Comparison of ENCODE assay signal across 8 cellular contexts in the genomic region with DNA sequence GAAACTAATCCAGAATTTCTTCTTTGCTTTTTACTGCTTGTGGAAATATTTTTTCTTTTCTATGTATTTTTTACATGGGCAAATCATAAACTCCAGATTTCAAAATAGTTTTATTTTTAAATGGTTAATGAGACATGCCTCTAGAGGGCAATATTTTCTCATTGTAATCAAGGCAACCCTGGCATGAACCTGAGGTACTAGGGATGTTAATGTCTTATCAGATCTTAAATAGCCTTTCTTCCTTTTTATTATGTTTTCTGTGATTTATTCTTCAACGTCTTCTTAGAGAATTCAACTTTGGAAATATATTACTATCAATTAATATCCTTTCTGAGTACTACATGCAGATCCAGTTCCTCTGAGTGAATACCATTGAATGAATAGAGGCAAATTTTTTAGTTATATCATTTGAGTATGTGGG.
A peak's percentile ranks its signal among the peaks of the same experiment; 100 is the strongest.
DNase-seq lines count a peak whose midpoint lies in the region; ATAC-seq, FAIRE-seq and TF ChIP-seq lines count a peak whose summit lies in the region.

No MANE protein-coding gene starts in this region.

- no peak overlapping the region for H4K8ac ChIP-seq in mesenchymal stem cell (ENCODE audit: low read length)

- H3K14ac ChIP-seq in mesenchymal stem cell (ENCODE audit: low read length in 2 of 2) = no peak overlapping the region

- H3K9me3 Mint-ChIP-seq in activated T-helper 17 cell treated with anti-CD3 and anti-CD28 coated beads, Interleukin-2, amount 50 U/mL, for 72 hours = no peaks in the 10 kb centered on the region

- peak overlapping the region; percentile 69 for H3K9ac ChIP-seq in mesenchymal stem cell (ENCODE audit: low read length)

- H2AFZ ChIP-seq in mesenchymal stem cell (ENCODE audit: low read depth, low read length) = no peak overlapping the region

- intact Hi-C loops in breast epithelium (cut with DNase I; ENCODE audit: low total_unique reads) (loop anchor here (10.0 kb wide), 1 partner anchor 252 kb away; no protein-coding TSS in a partner anchor), aorta (cut with DNase I) (loop anchor here (5.0 to 10.0 kb wide), 6 partner anchors 192 to 395 kb away; partner anchors contain the start of gene TBX2 (in 1 of the 2))

- peak; percentile 33 for TF ChIP-seq CTCF in GM06990 (IDR thresholded peaks at IDR 0.05; ENCODE audit: insufficient read depth, low read length, poor library complexity, severe bottlenecking)
- TF ChIP-seq CTCF in breast epithelium (IDR thresholded peaks at IDR 0.05) = peak in 2 of 3 donors; percentile 8 to 33

- no peak overlapping the region for H2BK120ac ChIP-seq in mesenchymal stem cell (ENCODE audit: low read depth, low read length)

- H2BK5ac ChIP-seq in mesenchymal stem cell (ENCODE audit: low read depth, low read length, poor library complexity, severe bottlenecking) = no peak overlapping the region

- H3K27me3 ChIP-seq in GM06990 (replicated peaks; ENCODE audit: control insufficient read depth, insufficient read depth, low read length) (no peaks in the 10 kb centered on the region), breast epithelium (no peaks in the 10 kb centered on the region), mesenchymal stem cell (ENCODE audit: control insufficient read depth in 1 of 2, insufficient read depth in 1 of 2, low read length in 2 of 2) (no peaks in the 10 kb centered on the region), aorta (ENCODE audit: control insufficient read depth in 1 of 2, insufficient read depth in 2 of 2, low read length in 1 of 2) (no peaks in the 10 kb centered on the region)

- H3K4me3 Mint-ChIP-seq in activated T-helper 17 cell treated with anti-CD3 and anti-CD28 coated beads, Interleukin-2, amount 50 U/mL, for 72 hours = no peak overlapping the region

- H3K79me1 ChIP-seq in mesenchymal stem cell (replicated peaks; ENCODE audit: low read length, poor library complexity, severe bottlenecking) = no peaks in the 10 kb centered on the region

- no peaks in the 10 kb centered on the region for H3K4me1 Mint-ChIP-seq in activated T-helper 17 cell treated with anti-CD3 and anti-CD28 coated beads, Interleukin-2, amount 50 U/mL, for 72 hours

- H3K27ac ChIP-seq in breast epithelium (no peak overlapping the region), mesenchymal stem cell (ENCODE audit: low read length, poor library complexity, severe bottlenecking) (no peak overlapping the region), aorta (ENCODE audit: low read depth in 1 of 2, low read length in 2 of 2) (no peak overlapping the region)

- ATAC-seq in aorta (ENCODE audit: low FRiP score) = no peak
- ATAC-seq in activated T-helper 17 cell treated with anti-CD3 and anti-CD28 coated beads, Interleukin-2, amount 50 U/mL, for 72 hours (replicated peaks) = no peak
- ATAC-seq in HG03354 (IDR thresholded peaks at IDR 0.05; ENCODE audit: poor library complexity, severe bottlenecking, unreplicated experiment) = no peak

- H3K27ac Mint-ChIP-seq in activated T-helper 17 cell treated with anti-CD3 and anti-CD28 coated beads, Interleukin-2, amount 50 U/mL, for 72 hours = no peak overlapping the region

- no peak overlapping the region for H4K91ac ChIP-seq in mesenchymal stem cell (ENCODE audit: low read length)

- H2BK12ac ChIP-seq in mesenchymal stem cell (ENCODE audit: low read length in 2 of 2) = no peak overlapping the region

- TF ChIP-seq POLR2A in breast epithelium (IDR thresholded peaks at IDR 0.05) = no peak

- no peak overlapping the region for H3K4me2 ChIP-seq in mesenchymal stem cell (ENCODE audit: low read length, poor library complexity, severe bottlenecking)

- no peak overlapping the region for H2AK5ac ChIP-seq in mesenchymal stem cell (ENCODE audit: low read length, severe bottlenecking)

- no peaks in the 10 kb centered on the region for H3K36me3 Mint-ChIP-seq in activated T-helper 17 cell treated with anti-CD3 and anti-CD28 coated beads, Interleukin-2, amount 50 U/mL, for 72 hours (ENCODE audit: low read depth)

- H3K36me3 ChIP-seq in GM06990 (ENCODE audit: control insufficient read depth, insufficient read depth, low read length) = no peaks in the 10 kb centered on the region
- no peaks in the 10 kb centered on the region for H3K36me3 ChIP-seq in breast epithelium
- no peaks in the 10 kb centered on the region for H3K36me3 ChIP-seq in mesenchymal stem cell (ENCODE audit: control insufficient read depth in 1 of 2, insufficient read depth in 2 of 2, low read depth in 1 of 2, low read length in 2 of 2)
- H3K36me3 ChIP-seq in aorta (ENCODE audit: control insufficient read depth in 1 of 2, insufficient read depth in 2 of 2, low read length in 1 of 2) = no peaks in the 10 kb centered on the region

- H3K4me3 ChIP-seq in GM06990 (replicated peaks; ENCODE audit: low read depth, low read length) (no peak overlapping the region), breast epithelium (no peak overlapping the region), mesenchymal stem cell (ENCODE audit: insufficient read depth in 1 of 2, low read depth in 1 of 2, low read length in 2 of 2) (no peak overlapping the region), aorta (ENCODE audit: low read length in 2 of 2) (no peak overlapping the region)

- H3K4me1 ChIP-seq in breast epithelium (no peaks in the 10 kb centered on the region), mesenchymal stem cell (ENCODE audit: control insufficient read depth, insufficient read depth, low read depth, low read length) (no peaks in the 10 kb centered on the region), aorta (ENCODE audit: control insufficient read depth in 1 of 2, insufficient read depth in 2 of 2, low read length in 2 of 2) (no peaks in the 10 kb centered on the region)

- H3K9me3 ChIP-seq in breast epithelium (no peaks in the 10 kb centered on the region), mesenchymal stem cell (ENCODE audit: control insufficient read depth, low read length) (no peaks in the 10 kb centered on the region), aorta (ENCODE audit: control insufficient read depth, low read length) (no peaks in the 10 kb centered on the region)

- H3K23ac ChIP-seq in mesenchymal stem cell (ENCODE audit: low read length in 2 of 2) = no peak overlapping the region

- H3K27me3 Mint-ChIP-seq in activated T-helper 17 cell treated with anti-CD3 and anti-CD28 coated beads, Interleukin-2, amount 50 U/mL, for 72 hours = no peaks in the 10 kb centered on the region

- no peak overlapping the region for H2BK15ac ChIP-seq in mesenchymal stem cell (ENCODE audit: low read depth, poor library complexity, severe bottlenecking)

- WGBS in mesenchymal stem cell = no CpG with 5 or more reads among the region's 1 CpG
- 0% methylated on average over 1 of the region's 1 CpG for WGBS in aorta, 2 donors

- peak; percentile 100 for FAIRE-seq in A204.1 (lab: Jason Lieb, UNC)

- no peak overlapping the region for H3K4ac ChIP-seq in mesenchymal stem cell (ENCODE audit: low read depth in 1 of 2, low read length in 2 of 2)

- H3K18ac ChIP-seq in mesenchymal stem cell (ENCODE audit: low read depth in 1 of 2, low read length in 2 of 2) = no peak overlapping the region

- DNase-seq in GM06990 (ENCODE audit: extremely low read depth, insufficient read length) (no peak), NCI-H2171 treated with DMSO at 0.1 percent for 48 hours (lab: John Stamatoyannopoulos, UW) (peak; percentile 66), breast epithelium (ENCODE audit: low spot score in 2 of 2) (no peak), mesenchymal stem cell (peak; percentile 60), aorta (no peak)

Comparison
In these comparisons a context has a peak if more than half of its experiments do, and no peak if none do; other contexts are left out.
1. DNase-seq: peak in NCI-H2171 treated with DMSO at 0.1 percent for 48 hours (single experiment) and mesenchymal stem cell (single experiment); none in GM06990 (single experiment), breast epithelium (0 of 2) and aorta (0 of 2).